In genomic region chr2:139600166-139600565, GRCh38 we compare ENCODE assay signal across 31 cellular contexts.
"Had no signal": no experiment of that assay in that cellular context is flagged by ENCODE, and none has a peak within 500 bp of the region (broad histone marks: within the 10 kb centered on the region; RNA-seq: fewer than 3 reads in every experiment).

No MANE protein-coding gene starts in this region.

- H3K27me3 Mint-ChIP-seq: activated CD4-positive, alpha-beta memory T cell treated with anti-CD3 and anti-CD28 coated beads, Interleukin-2, amount 10 ng/mL, durations not matched to agents 7 days and 5 days; activated CD4-positive, alpha-beta T cell treated with anti-CD3 and anti-CD28 coated beads, Interleukin-2, amount 10 ng/mL, durations not matched to agents 7 days and 5 days; activated naive CD4-positive, alpha-beta T cell treated with anti-CD3 and anti-CD28 coated beads, Interleukin-2, amount 10 ng/mL, durations not matched to agents 7 days and 5 days; activated naive CD8-positive, alpha-beta T cell treated with anti-CD3 and anti-CD28 coated beads, Interleukin-2, amount 10 ng/mL, durations not matched to agents 7 days and 5 days; activated T-cell treated with anti-CD3 and anti-CD28 coated beads, Interleukin-2, amount 50 U/mL, for 24 hours; effector memory CD8-positive, alpha-beta T cell had no signal

- H3K36me3 ChIP-seq: ascending aorta, breast epithelium, cardiac muscle cell, esophagus muscularis mucosa, gastrocnemius medialis, heart left ventricle had no signal

- H3K27ac Mint-ChIP-seq: activated CD4-positive, alpha-beta memory T cell treated with anti-CD3 and anti-CD28 coated beads, Interleukin-2, amount 10 ng/mL, durations not matched to agents 7 days and 5 days; activated CD4-positive, alpha-beta T cell treated with anti-CD3 and anti-CD28 coated beads, Interleukin-2, amount 10 ng/mL, durations not matched to agents 7 days and 5 days; activated naive CD4-positive, alpha-beta T cell treated with anti-CD3 and anti-CD28 coated beads, Interleukin-2, amount 10 ng/mL, durations not matched to agents 7 days and 5 days; activated naive CD4-positive, alpha-beta T cell treated with anti-CD3 and anti-CD28 coated beads, Interleukin-2, amount 50 U/mL, for 72 hours; activated naive CD8-positive, alpha-beta T cell treated with anti-CD3 and anti-CD28 coated beads, Interleukin-2, amount 10 ng/mL, durations not matched to agents 7 days and 5 days; activated T-cell treated with anti-CD3 and anti-CD28 coated beads, Interleukin-2, amount 50 U/mL, for 24 hours; activated T-cell treated with anti-CD3 and anti-CD28 coated beads, Interleukin-2, amount 50 U/mL, for 72 hours; brain; effector memory CD8-positive, alpha-beta T cell had no signal

- H3K27me3 ChIP-seq: ascending aorta, breast epithelium, cardiac muscle cell, esophagus muscularis mucosa, foreskin keratinocyte, gastrocnemius medialis, heart left ventricle had no signal

- H3K4me1 ChIP-seq: ascending aorta, breast epithelium, esophagus muscularis mucosa, foreskin keratinocyte, gastrocnemius medialis, heart left ventricle had no signal

- H3K36me3 Mint-ChIP-seq: activated naive CD4-positive, alpha-beta T cell treated with anti-CD3 and anti-CD28 coated beads, Interleukin-2, amount 10 ng/mL, durations not matched to agents 7 days and 5 days; activated naive CD4-positive, alpha-beta T cell treated with anti-CD3 and anti-CD28 coated beads, Interleukin-2, amount 50 U/mL, for 72 hours; activated naive CD8-positive, alpha-beta T cell treated with anti-CD3 and anti-CD28 coated beads, Interleukin-2, amount 10 ng/mL, durations not matched to agents 7 days and 5 days; brain had no signal

- H3K4me3 ChIP-seq: ascending aorta, breast epithelium, cardiac muscle cell, esophagus muscularis mucosa, gastrocnemius medialis, heart left ventricle had no signal

- H3K27ac ChIP-seq: ascending aorta, breast epithelium, cardiac muscle cell, esophagus muscularis mucosa, foreskin keratinocyte, gastrocnemius medialis, heart left ventricle had no signal

- H3K4me3 Mint-ChIP-seq: activated CD4-positive, alpha-beta memory T cell treated with anti-CD3 and anti-CD28 coated beads, Interleukin-2, amount 10 ng/mL, durations not matched to agents 7 days and 5 days; activated CD4-positive, alpha-beta T cell treated with anti-CD3 and anti-CD28 coated beads, Interleukin-2, amount 10 ng/mL, durations not matched to agents 7 days and 5 days; activated naive CD4-positive, alpha-beta T cell treated with anti-CD3 and anti-CD28 coated beads, Interleukin-2, amount 10 ng/mL, durations not matched to agents 7 days and 5 days; activated naive CD8-positive, alpha-beta T cell treated with anti-CD3 and anti-CD28 coated beads, Interleukin-2, amount 10 ng/mL, durations not matched to agents 7 days and 5 days; activated T-cell treated with anti-CD3 and anti-CD28 coated beads, Interleukin-2, amount 50 U/mL, for 24 hours; activated T-cell treated with anti-CD3 and anti-CD28 coated beads, Interleukin-2, amount 50 U/mL, for 72 hours; brain; effector memory CD8-positive, alpha-beta T cell had no signal

- DNase-seq: activated CD4-positive, alpha-beta memory T cell treated with anti-CD3 and anti-CD28 coated beads, Interleukin-2, amount 10 ng/mL, durations not matched to agents 7 days and 5 days; activated CD4-positive, alpha-beta T cell treated with anti-CD3 and anti-CD28 coated beads for 1 hour; activated CD4-positive, alpha-beta T cell treated with anti-CD3 and anti-CD28 coated beads for 4 hours; activated CD4-positive, alpha-beta T cell treated with anti-CD3 and anti-CD28 coated beads, Interleukin-2, amount 10 ng/mL, durations not matched to agents 7 days and 5 days; activated CD4-positive, alpha-beta T cell treated with anti-CD3 and anti-CD28 coated beads, Interleukin-2, amount 50 U/mL, for 4 hours; activated CD4-positive, CD25-positive, alpha-beta regulatory T cell; activated CD8-positive, alpha-beta memory T cell treated with anti-CD3 and anti-CD28 coated beads, Interleukin-2, amount 50 U/mL, for 48 hours; activated gamma-delta T cell; activated naive CD4-positive, alpha-beta T cell; activated naive CD4-positive, alpha-beta T cell treated with anti-CD3 and anti-CD28 coated beads, Interleukin-2, amount 10 ng/mL, durations not matched to agents 7 days and 5 days; activated naive CD8-positive, alpha-beta T cell treated with anti-CD3 and anti-CD28 coated beads, Interleukin-2, amount 10 ng/mL, durations not matched to agents 7 days and 5 days; activated T-cell treated with anti-CD3 and anti-CD28 coated beads for 4 hours; activated T-cell treated with anti-CD3 and anti-CD28 coated beads, Interleukin-2, amount 50 U/mL, for 24 hours; activated T-cell treated with anti-CD3 and anti-CD28 coated beads, Interleukin-2, amount 50 U/mL, for 72 hours; central memory CD4-positive, alpha-beta T cell; cortex of kidney; dermis blood vessel endothelial cell; effector CD4-positive, alpha-beta T cell; effector memory CD8-positive, alpha-beta T cell; erythroblast; foreskin keratinocyte; gastrocnemius medialis; glutamatergic neuron; heart left ventricle; hypothalamus had no signal

- ATAC-seq: activated naive CD4-positive, alpha-beta T cell treated with anti-CD3 and anti-CD28 coated beads, Interleukin-2, amount 50 U/mL, for 72 hours; activated T-cell treated with anti-CD3 and anti-CD28 coated beads, Interleukin-2, amount 50 U/mL, for 72 hours; effector memory CD8-positive, alpha-beta T cell; foreskin keratinocyte; gastrocnemius medialis; heart left ventricle had no signal

- H3K4me1 Mint-ChIP-seq: activated CD4-positive, alpha-beta memory T cell treated with anti-CD3 and anti-CD28 coated beads, Interleukin-2, amount 10 ng/mL, durations not matched to agents 7 days and 5 days; activated CD4-positive, alpha-beta T cell treated with anti-CD3 and anti-CD28 coated beads, Interleukin-2, amount 10 ng/mL, durations not matched to agents 7 days and 5 days; activated naive CD4-positive, alpha-beta T cell treated with anti-CD3 and anti-CD28 coated beads, Interleukin-2, amount 10 ng/mL, durations not matched to agents 7 days and 5 days; activated naive CD8-positive, alpha-beta T cell treated with anti-CD3 and anti-CD28 coated beads, Interleukin-2, amount 10 ng/mL, durations not matched to agents 7 days and 5 days had no signal
